1 cellular context compared by ENCODE assay signal in the genomic region with DNA sequence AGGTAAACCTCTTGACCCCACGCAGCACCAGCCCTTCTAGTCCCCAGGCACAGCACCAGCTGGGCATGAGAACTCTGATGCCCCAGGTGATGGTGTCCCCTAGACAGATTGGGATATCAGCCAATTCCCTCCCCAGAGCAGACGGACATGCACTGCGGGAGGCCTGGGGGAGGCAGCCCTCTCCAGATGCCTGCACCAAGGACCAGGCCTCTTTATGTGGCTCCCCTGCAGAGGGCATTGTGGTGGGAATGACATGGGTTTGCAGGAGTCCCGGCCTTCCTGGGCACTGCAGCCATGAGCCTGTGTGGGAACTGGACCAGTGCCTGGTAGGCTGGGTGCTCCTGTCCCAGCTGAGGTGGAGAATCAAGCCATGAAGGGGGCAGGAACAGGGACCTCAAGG.
A peak's percentile ranks its signal among the peaks of the same experiment; 100 is the strongest.
TF ChIP-seq lines count a peak whose summit lies in the region.

No MANE protein-coding gene starts in this region.

TF ChIP-seq in K562, 482 proteins besides CTCF, POLR2A, EP300 and RAD21 (continues in another document):
- TF ChIP-seq ESRRA (IDR thresholded peaks at IDR 0.05; ENCODE audit: borderline replicate concordance, low read depth) (no peak), SMAD1 (IDR thresholded peaks at IDR 0.05; ENCODE audit: low read depth, low read length, partially characterized antibody) (no peak), HMG20B (CRISPR knock-in tag; IDR thresholded peaks at IDR 0.05) (no peak), ILK (tag; IDR thresholded peaks at IDR 0.05; ENCODE audit: borderline replicate concordance, low read depth) (no peak), ZNF224 (CRISPR knock-in tag; IDR thresholded peaks at IDR 0.05) (no peak), NCOA2 (IDR thresholded peaks at IDR 0.05; ENCODE audit: partially characterized antibody in 2 of 2) (no peak), MTA3 (IDR thresholded peaks at IDR 0.05; ENCODE audit: borderline replicate concordance) (no peak), CBFA2T3 (IDR thresholded peaks at IDR 0.05) (no peak), DDX20 (tag; IDR thresholded peaks at IDR 0.05; ENCODE audit: low read depth) (no peak), SRSF7 (optimal IDR thresholded peaks at IDR 0.05; ENCODE audit: low read depth, low read length) (no peak), KDM5B (IDR thresholded peaks at IDR 0.05; ENCODE audit: insufficient replicate concordance, low read depth, low read length) (no peak), ZNF165 (CRISPR knock-in tag; IDR thresholded peaks at IDR 0.05; ENCODE audit: borderline replicate concordance) (no peak), ZNF561 (CRISPR knock-in tag; conservative IDR thresholded peaks at IDR 0.05) (no peak), CBFB (CRISPR knock-in tag; IDR thresholded peaks at IDR 0.05) (0 out of 2 replicates have a peak, but pooled peaks have one; percentile 36), ZNF668 (CRISPR knock-in tag; IDR thresholded peaks at IDR 0.05) (no peak), ZNF76 (CRISPR knock-in tag; IDR thresholded peaks at IDR 0.05; ENCODE audit: borderline replicate concordance) (no peak), ZNF124 (CRISPR knock-in tag; IDR thresholded peaks at IDR 0.05) (no peak), E2F3 (CRISPR knock-in tag; IDR thresholded peaks at IDR 0.05) (no peak), TBL1XR1 (IDR thresholded peaks at IDR 0.05; ENCODE audit: low read length in 2 of 2) (no peak; a peak in 1 of 4 replicates), BMI1 (IDR thresholded peaks at IDR 0.05; ENCODE audit: low read length) (no peak), BHLHE40 (IDR thresholded peaks at IDR 0.05; ENCODE audit: low read length) (no peak), SNRNP70 (optimal IDR thresholded peaks at IDR 0.05; ENCODE audit: low read depth, low read length) (no peak), ARID2 (IDR thresholded peaks at IDR 0.05) (no peak), PRMT5 (CRISPR knock-in tag; IDR thresholded peaks at IDR 0.05) (0 out of 2 replicates have a peak, but pooled peaks have one; percentile 10), SETDB1 (IDR thresholded peaks at IDR 0.05; ENCODE audit: low read length) (no peak)
- TF ChIP-seq, protein P1, sequence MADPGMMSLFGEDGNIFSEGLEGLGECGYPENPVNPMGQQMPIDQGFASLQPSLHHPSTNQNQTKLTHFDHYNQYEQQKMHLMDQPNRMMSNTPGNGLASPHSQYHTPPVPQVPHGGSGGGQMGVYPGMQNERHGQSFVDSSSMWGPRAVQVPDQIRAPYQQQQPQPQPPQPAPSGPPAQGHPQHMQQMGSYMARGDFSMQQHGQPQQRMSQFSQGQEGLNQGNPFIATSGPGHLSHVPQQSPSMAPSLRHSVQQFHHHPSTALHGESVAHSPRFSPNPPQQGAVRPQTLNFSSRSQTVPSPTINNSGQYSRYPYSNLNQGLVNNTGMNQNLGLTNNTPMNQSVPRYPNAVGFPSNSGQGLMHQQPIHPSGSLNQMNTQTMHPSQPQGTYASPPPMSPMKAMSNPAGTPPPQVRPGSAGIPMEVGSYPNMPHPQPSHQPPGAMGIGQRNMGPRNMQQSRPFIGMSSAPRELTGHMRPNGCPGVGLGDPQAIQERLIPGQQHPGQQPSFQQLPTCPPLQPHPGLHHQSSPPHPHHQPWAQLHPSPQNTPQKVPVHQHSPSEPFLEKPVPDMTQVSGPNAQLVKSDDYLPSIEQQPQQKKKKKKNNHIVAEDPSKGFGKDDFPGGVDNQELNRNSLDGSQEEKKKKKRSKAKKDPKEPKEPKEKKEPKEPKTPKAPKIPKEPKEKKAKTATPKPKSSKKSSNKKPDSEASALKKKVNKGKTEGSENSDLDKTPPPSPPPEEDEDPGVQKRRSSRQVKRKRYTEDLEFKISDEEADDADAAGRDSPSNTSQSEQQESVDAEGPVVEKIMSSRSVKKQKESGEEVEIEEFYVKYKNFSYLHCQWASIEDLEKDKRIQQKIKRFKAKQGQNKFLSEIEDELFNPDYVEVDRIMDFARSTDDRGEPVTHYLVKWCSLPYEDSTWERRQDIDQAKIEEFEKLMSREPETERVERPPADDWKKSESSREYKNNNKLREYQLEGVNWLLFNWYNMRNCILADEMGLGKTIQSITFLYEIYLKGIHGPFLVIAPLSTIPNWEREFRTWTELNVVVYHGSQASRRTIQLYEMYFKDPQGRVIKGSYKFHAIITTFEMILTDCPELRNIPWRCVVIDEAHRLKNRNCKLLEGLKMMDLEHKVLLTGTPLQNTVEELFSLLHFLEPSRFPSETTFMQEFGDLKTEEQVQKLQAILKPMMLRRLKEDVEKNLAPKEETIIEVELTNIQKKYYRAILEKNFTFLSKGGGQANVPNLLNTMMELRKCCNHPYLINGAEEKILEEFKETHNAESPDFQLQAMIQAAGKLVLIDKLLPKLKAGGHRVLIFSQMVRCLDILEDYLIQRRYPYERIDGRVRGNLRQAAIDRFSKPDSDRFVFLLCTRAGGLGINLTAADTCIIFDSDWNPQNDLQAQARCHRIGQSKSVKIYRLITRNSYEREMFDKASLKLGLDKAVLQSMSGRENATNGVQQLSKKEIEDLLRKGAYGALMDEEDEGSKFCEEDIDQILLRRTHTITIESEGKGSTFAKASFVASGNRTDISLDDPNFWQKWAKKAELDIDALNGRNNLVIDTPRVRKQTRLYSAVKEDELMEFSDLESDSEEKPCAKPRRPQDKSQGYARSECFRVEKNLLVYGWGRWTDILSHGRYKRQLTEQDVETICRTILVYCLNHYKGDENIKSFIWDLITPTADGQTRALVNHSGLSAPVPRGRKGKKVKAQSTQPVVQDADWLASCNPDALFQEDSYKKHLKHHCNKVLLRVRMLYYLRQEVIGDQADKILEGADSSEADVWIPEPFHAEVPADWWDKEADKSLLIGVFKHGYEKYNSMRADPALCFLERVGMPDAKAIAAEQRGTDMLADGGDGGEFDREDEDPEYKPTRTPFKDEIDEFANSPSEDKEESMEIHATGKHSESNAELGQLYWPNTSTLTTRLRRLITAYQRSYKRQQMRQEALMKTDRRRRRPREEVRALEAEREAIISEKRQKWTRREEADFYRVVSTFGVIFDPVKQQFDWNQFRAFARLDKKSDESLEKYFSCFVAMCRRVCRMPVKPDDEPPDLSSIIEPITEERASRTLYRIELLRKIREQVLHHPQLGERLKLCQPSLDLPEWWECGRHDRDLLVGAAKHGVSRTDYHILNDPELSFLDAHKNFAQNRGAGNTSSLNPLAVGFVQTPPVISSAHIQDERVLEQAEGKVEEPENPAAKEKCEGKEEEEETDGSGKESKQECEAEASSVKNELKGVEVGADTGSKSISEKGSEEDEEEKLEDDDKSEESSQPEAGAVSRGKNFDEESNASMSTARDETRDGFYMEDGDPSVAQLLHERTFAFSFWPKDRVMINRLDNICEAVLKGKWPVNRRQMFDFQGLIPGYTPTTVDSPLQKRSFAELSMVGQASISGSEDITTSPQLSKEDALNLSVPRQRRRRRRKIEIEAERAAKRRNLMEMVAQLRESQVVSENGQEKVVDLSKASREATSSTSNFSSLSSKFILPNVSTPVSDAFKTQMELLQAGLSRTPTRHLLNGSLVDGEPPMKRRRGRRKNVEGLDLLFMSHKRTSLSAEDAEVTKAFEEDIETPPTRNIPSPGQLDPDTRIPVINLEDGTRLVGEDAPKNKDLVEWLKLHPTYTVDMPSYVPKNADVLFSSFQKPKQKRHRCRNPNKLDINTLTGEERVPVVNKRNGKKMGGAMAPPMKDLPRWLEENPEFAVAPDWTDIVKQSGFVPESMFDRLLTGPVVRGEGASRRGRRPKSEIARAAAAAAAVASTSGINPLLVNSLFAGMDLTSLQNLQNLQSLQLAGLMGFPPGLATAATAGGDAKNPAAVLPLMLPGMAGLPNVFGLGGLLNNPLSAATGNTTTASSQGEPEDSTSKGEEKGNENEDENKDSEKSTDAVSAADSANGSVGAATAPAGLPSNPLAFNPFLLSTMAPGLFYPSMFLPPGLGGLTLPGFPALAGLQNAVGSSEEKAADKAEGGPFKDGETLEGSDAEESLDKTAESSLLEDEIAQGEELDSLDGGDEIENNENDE (IDR thresholded peaks at IDR 0.05; ENCODE audit: low read depth, low read length) = no peak
- TF ChIP-seq, protein P2, sequence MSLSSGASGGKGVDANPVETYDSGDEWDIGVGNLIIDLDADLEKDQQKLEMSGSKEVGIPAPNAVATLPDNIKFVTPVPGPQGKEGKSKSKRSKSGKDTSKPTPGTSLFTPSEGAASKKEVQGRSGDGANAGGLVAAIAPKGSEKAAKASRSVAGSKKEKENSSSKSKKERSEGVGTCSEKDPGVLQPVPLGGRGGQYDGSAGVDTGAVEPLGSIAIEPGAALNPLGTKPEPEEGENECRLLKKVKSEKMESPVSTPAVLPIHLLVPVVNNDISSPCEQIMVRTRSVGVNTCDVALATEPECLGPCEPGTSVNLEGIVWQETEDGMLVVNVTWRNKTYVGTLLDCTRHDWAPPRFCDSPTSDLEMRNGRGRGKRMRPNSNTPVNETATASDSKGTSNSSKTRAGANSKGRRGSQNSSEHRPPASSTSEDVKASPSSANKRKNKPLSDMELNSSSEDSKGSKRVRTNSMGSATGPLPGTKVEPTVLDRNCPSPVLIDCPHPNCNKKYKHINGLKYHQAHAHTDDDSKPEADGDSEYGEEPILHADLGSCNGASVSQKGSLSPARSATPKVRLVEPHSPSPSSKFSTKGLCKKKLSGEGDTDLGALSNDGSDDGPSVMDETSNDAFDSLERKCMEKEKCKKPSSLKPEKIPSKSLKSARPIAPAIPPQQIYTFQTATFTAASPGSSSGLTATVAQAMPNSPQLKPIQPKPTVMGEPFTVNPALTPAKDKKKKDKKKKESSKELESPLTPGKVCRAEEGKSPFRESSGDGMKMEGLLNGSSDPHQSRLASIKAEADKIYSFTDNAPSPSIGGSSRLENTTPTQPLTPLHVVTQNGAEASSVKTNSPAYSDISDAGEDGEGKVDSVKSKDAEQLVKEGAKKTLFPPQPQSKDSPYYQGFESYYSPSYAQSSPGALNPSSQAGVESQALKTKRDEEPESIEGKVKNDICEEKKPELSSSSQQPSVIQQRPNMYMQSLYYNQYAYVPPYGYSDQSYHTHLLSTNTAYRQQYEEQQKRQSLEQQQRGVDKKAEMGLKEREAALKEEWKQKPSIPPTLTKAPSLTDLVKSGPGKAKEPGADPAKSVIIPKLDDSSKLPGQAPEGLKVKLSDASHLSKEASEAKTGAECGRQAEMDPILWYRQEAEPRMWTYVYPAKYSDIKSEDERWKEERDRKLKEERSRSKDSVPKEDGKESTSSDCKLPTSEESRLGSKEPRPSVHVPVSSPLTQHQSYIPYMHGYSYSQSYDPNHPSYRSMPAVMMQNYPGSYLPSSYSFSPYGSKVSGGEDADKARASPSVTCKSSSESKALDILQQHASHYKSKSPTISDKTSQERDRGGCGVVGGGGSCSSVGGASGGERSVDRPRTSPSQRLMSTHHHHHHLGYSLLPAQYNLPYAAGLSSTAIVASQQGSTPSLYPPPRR (CRISPR knock-in tag; IDR thresholded peaks at IDR 0.05; ENCODE audit: borderline replicate concordance) = no peak
- TF ChIP-seq, protein P3, sequence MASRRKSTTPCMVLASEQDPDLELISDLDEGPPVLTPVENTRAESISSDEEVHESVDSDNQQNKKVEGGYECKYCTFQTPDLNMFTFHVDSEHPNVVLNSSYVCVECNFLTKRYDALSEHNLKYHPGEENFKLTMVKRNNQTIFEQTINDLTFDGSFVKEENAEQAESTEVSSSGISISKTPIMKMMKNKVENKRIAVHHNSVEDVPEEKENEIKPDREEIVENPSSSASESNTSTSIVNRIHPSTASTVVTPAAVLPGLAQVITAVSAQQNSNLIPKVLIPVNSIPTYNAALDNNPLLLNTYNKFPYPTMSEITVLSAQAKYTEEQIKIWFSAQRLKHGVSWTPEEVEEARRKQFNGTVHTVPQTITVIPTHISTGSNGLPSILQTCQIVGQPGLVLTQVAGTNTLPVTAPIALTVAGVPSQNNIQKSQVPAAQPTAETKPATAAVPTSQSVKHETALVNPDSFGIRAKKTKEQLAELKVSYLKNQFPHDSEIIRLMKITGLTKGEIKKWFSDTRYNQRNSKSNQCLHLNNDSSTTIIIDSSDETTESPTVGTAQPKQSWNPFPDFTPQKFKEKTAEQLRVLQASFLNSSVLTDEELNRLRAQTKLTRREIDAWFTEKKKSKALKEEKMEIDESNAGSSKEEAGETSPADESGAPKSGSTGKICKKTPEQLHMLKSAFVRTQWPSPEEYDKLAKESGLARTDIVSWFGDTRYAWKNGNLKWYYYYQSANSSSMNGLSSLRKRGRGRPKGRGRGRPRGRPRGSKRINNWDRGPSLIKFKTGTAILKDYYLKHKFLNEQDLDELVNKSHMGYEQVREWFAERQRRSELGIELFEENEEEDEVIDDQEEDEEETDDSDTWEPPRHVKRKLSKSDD (conservative IDR thresholded peaks at IDR 0.05; ENCODE audit: low read length) = no peak
- TF ChIP-seq, protein P4, sequence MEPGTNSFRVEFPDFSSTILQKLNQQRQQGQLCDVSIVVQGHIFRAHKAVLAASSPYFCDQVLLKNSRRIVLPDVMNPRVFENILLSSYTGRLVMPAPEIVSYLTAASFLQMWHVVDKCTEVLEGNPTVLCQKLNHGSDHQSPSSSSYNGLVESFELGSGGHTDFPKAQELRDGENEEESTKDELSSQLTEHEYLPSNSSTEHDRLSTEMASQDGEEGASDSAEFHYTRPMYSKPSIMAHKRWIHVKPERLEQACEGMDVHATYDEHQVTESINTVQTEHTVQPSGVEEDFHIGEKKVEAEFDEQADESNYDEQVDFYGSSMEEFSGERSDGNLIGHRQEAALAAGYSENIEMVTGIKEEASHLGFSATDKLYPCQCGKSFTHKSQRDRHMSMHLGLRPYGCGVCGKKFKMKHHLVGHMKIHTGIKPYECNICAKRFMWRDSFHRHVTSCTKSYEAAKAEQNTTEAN (CRISPR knock-in tag; IDR thresholded peaks at IDR 0.05) = no peak
- TF ChIP-seq, protein P5, sequence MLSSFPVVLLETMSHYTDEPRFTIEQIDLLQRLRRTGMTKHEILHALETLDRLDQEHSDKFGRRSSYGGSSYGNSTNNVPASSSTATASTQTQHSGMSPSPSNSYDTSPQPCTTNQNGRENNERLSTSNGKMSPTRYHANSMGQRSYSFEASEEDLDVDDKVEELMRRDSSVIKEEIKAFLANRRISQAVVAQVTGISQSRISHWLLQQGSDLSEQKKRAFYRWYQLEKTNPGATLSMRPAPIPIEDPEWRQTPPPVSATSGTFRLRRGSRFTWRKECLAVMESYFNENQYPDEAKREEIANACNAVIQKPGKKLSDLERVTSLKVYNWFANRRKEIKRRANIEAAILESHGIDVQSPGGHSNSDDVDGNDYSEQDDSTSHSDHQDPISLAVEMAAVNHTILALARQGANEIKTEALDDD (IDR thresholded peaks at IDR 0.05) = no peak
- TF ChIP-seq, protein P6, sequence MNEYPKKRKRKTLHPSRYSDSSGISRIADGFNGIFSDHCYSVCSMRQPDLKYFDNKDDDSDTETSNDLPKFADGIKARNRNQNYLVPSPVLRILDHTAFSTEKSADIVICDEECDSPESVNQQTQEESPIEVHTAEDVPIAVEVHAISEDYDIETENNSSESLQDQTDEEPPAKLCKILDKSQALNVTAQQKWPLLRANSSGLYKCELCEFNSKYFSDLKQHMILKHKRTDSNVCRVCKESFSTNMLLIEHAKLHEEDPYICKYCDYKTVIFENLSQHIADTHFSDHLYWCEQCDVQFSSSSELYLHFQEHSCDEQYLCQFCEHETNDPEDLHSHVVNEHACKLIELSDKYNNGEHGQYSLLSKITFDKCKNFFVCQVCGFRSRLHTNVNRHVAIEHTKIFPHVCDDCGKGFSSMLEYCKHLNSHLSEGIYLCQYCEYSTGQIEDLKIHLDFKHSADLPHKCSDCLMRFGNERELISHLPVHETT (CRISPR knock-in tag; conservative IDR thresholded peaks at IDR 0.05 in 1 of 2, IDR thresholded peaks at IDR 0.05 in 1 of 2) = 0 out of 4 replicates have a peak, but pooled peaks of 1 of the 2 experiments have one; percentile 74
- TF ChIP-seq, protein P7, sequence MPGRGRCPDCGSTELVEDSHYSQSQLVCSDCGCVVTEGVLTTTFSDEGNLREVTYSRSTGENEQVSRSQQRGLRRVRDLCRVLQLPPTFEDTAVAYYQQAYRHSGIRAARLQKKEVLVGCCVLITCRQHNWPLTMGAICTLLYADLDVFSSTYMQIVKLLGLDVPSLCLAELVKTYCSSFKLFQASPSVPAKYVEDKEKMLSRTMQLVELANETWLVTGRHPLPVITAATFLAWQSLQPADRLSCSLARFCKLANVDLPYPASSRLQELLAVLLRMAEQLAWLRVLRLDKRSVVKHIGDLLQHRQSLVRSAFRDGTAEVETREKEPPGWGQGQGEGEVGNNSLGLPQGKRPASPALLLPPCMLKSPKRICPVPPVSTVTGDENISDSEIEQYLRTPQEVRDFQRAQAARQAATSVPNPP (IDR thresholded peaks at IDR 0.05; ENCODE audit: borderline replicate concordance, insufficient read depth, insufficient read length) = no peak
